Comparison of ENCODE assay signal across 33 cellular contexts in genomic region chr2:140621963-140622362, GRCh38.
A peak's percentile ranks its signal among the peaks of the same experiment; 100 is the strongest.
DNase-seq lines count a peak whose midpoint lies in the region; ATAC-seq, FAIRE-seq and TF ChIP-seq lines count a peak whose summit lies in the region.
"Had no signal": no experiment of that assay in that cellular context is flagged by ENCODE, and none has a peak within 500 bp of the region (broad histone marks: within the 10 kb centered on the region; RNA-seq: fewer than 3 reads in every experiment).

No MANE protein-coding gene starts in this region.

- no peak overlapping the region for H3K27ac Mint-ChIP-seq in activated CD4-positive, alpha-beta T cell treated with anti-CD3 and anti-CD28 coated beads for 36 hours
- H3K27ac Mint-ChIP-seq: B cell; CD14-positive monocyte; CD4-positive, alpha-beta memory T cell; CD4-positive, alpha-beta T cell; CD4-positive, CD25-positive, alpha-beta regulatory T cell; CD8-positive, alpha-beta memory T cell; CD8-positive, alpha-beta T cell had no signal

- H3K4me1 ChIP-seq in HepG2 (ENCODE audit: insufficient read depth, low read length) (no peaks in the 10 kb centered on the region), right lobe of liver (no peaks in the 10 kb centered on the region), IMR-90 (ENCODE audit: control insufficient read depth, insufficient read depth, low read length) (no peaks in the 10 kb centered on the region)
- H3K4me1 ChIP-seq: BE2C; BLaER1; BLaER1 treated with 17β-estradiol and CSF1 and Interleukin-3, amounts not matched to agents 10 nM and 100 nM; Caco-2 had no signal

- H3K36me3 Mint-ChIP-seq in activated CD4-positive, alpha-beta T cell treated with anti-CD3 and anti-CD28 coated beads for 36 hours (ENCODE audit: low read depth): no peaks in the 10 kb centered on the region
- H3K36me3 Mint-ChIP-seq: CD14-positive monocyte; CD4-positive, alpha-beta memory T cell; CD4-positive, CD25-positive, alpha-beta regulatory T cell; CD8-positive, alpha-beta memory T cell; CD8-positive, alpha-beta T cell had no signal

- H3K14ac ChIP-seq in IMR-90 (replicated peaks; ENCODE audit: low read depth, low read length): no peak overlapping the region

- no peak overlapping the region for H4K5ac ChIP-seq in IMR-90 (ENCODE audit: low read depth, low read length)

- no peaks in the 10 kb centered on the region for H3K79me2 ChIP-seq in HepG2 (ENCODE audit: insufficient read depth, low read length)

- no peak overlapping the region for H2BK20ac ChIP-seq in IMR-90 (ENCODE audit: low read depth, low read length)

- no peak overlapping the region for H2AK5ac ChIP-seq in IMR-90 (ENCODE audit: low read depth, low read length)

- no peak overlapping the region for H3K4me2 ChIP-seq in HepG2 (ENCODE audit: low read depth, low read length)
- H3K4me2 ChIP-seq in IMR-90 (ENCODE audit: low read depth, low read length): no peak overlapping the region
- H3K4me2 ChIP-seq: A549; BLaER1; BLaER1 treated with 17β-estradiol and CSF1 and Interleukin-3, amounts not matched to agents 10 nM and 100 nM had no signal

- no peak overlapping the region for H3K23ac ChIP-seq in IMR-90 (ENCODE audit: low read depth, low read length)

- TF ChIP-seq CTCF in HepG2 (CRISPR knock-in tag; IDR thresholded peaks at IDR 0.05): no peak
- no peak for TF ChIP-seq CTCF in right lobe of liver (IDR thresholded peaks at IDR 0.05)
- no peak for TF ChIP-seq CTCF in IMR-90 (conservative IDR thresholded peaks at IDR 0.05; ENCODE audit: low read depth, low read length)

- H3K18ac ChIP-seq in IMR-90 (ENCODE audit: low read depth, low read length): no peak overlapping the region

- POLR2A ChIA-PET in HepG2 (lab: Yijun Ruan, JAX) (no interaction called here), IMR-90 (lab: Charles Lee; ENCODE audit: unreplicated experiment) (no interaction called here)
- POLR2A ChIA-PET in activated CD4-positive, alpha-beta T cell treated with anti-CD3 and anti-CD28 coated beads for 36 hours (lab: Charles Lee): no interaction called here

- peaks cover 10% of the 10 kb centered on the region for H3K9me3 Mint-ChIP-seq in activated CD4-positive, alpha-beta T cell treated with anti-CD3 and anti-CD28 coated beads for 36 hours (ENCODE audit: low read depth)

- no peaks in the 10 kb centered on the region for H3K79me1 ChIP-seq in IMR-90 (ENCODE audit: low read depth in 1 of 2, low read length in 2 of 2)

- H4K91ac ChIP-seq in IMR-90 (ENCODE audit: insufficient read depth, low read depth, low read length): no peak overlapping the region

- H2AFZ ChIP-seq in HepG2 (ENCODE audit: low read length) (no peak overlapping the region), IMR-90 (replicated peaks; ENCODE audit: low read length, poor library complexity) (no peak overlapping the region)

- H3K56ac ChIP-seq in IMR-90 (ENCODE audit: extremely low read depth, insufficient read depth, low read length): no peak overlapping the region

- in situ Hi-C loops in HepG2 (cut with HindIII; ENCODE audit: extremely low pct_ligation_motif_present, low pct_unique_long_range_greater_than_20kb) (no loop called here), IMR-90 (cut with MboI; ENCODE audit: low sequenced_read_pairs) (no loop called here)

- TF ChIP-seq EP300 in HepG2 (IDR thresholded peaks at IDR 0.05; ENCODE audit: low read depth in 2 of 2, low read length in 2 of 2): no peak
- TF ChIP-seq EP300 in HepG2 (CRISPR knock-in tag; IDR thresholded peaks at IDR 0.05; ENCODE audit: borderline replicate concordance): no peak

- dilution Hi-C loops in IMR-90 (cut with HindIII; ENCODE audit: low sequenced_read_pairs, unreplicated experiment): no loop called here

- H3K4ac ChIP-seq in IMR-90 (ENCODE audit: low read depth, low read length): no peak overlapping the region

- H2BK120ac ChIP-seq in IMR-90 (ENCODE audit: low read depth, low read length): no peak overlapping the region

- no peaks in the 10 kb centered on the region for H3K27me3 ChIP-seq in HepG2 (ENCODE audit: control insufficient read depth in 1 of 2, insufficient read depth in 2 of 2, low read length in 2 of 2)
- no peaks in the 10 kb centered on the region for H3K27me3 ChIP-seq in right lobe of liver
- H3K27me3 ChIP-seq in IMR-90 (ENCODE audit: control insufficient read depth, insufficient read depth, low read length): no peaks in the 10 kb centered on the region
- H3K27me3 ChIP-seq: BE2C; BLaER1; BLaER1 treated with 17β-estradiol and CSF1 and Interleukin-3, amounts not matched to agents 10 nM and 100 nM had no signal

- no peak overlapping the region for H2BK15ac ChIP-seq in IMR-90 (ENCODE audit: low read depth, low read length)

- H3K9ac ChIP-seq in HepG2 (ENCODE audit: insufficient read depth, low read depth, low read length) (no peak overlapping the region), IMR-90 (ENCODE audit: low read depth, low read length) (no peak overlapping the region)
- H3K9ac ChIP-seq: BLaER1; BLaER1 treated with 17β-estradiol and CSF1 and Interleukin-3, amounts not matched to agents 10 nM and 100 nM had no signal

- ATAC-seq in HepG2: no peak
- no peak for ATAC-seq in right lobe of liver
- no peak for ATAC-seq in IMR-90 (ENCODE audit: low read depth)
- ATAC-seq in activated CD4-positive, alpha-beta T cell treated with anti-CD3 and anti-CD28 coated beads for 36 hours: no peak
- ATAC-seq: A549; CD8-positive, alpha-beta T cell had no signal

- no peak overlapping the region for H3K27ac ChIP-seq in HepG2 (ENCODE audit: extremely low read length, insufficient read depth, low read length)
- no peak overlapping the region for H3K27ac ChIP-seq in right lobe of liver
- no peak overlapping the region for H3K27ac ChIP-seq in IMR-90 (ENCODE audit: insufficient read depth, low read length)
- H3K27ac ChIP-seq: 22Rv1; A549; BLaER1; BLaER1 treated with 17β-estradiol and CSF1 and Interleukin-3, amounts not matched to agents 10 nM and 100 nM; C4-2B had no signal

- H4K8ac ChIP-seq in IMR-90 (ENCODE audit: low read depth in 2 of 2, low read length in 2 of 2): no peak overlapping the region

- TF ChIP-seq RAD21 in HepG2 (CRISPR knock-in tag; IDR thresholded peaks at IDR 0.05) (no peak), IMR-90 (IDR thresholded peaks at IDR 0.05; ENCODE audit: low read length) (no peak)

- H3K9me3 ChIP-seq in HepG2 (ENCODE audit: low read length) (no peaks in the 10 kb centered on the region), right lobe of liver (no peaks in the 10 kb centered on the region), IMR-90 (ENCODE audit: control insufficient read depth, insufficient read depth, low read length) (no peaks in the 10 kb centered on the region)
- H3K9me3 ChIP-seq: A549; BE2C; BLaER1; BLaER1 treated with 17β-estradiol and CSF1 and Interleukin-3, amounts not matched to agents 10 nM and 100 nM; Caco-2 had no signal

- no TSS peak for BruUV-seq in HepG2 (replicated peaks; lab: Mats Ljungman, UMichigan)
- no TSS peak for BruUV-seq in IMR-90 (replicated peaks; lab: Mats Ljungman, UMichigan)

- no peak for TF ChIP-seq POLR2A in HepG2 (IDR thresholded peaks at IDR 0.05; ENCODE audit: insufficient read depth in 1 of 2, low read depth in 2 of 2, low read length in 2 of 2)
- no peak for TF ChIP-seq POLR2A in right lobe of liver (IDR thresholded peaks at IDR 0.05)
- TF ChIP-seq POLR2A in H54 (IDR thresholded peaks at IDR 0.05; ENCODE audit: low read depth, low read length): no peak
- TF ChIP-seq POLR2A in IMR-90 (IDR thresholded peaks at IDR 0.05; ENCODE audit: low read depth, low read length): no peak

- no peak overlapping the region for H3K4me3 Mint-ChIP-seq in activated CD4-positive, alpha-beta T cell treated with anti-CD3 and anti-CD28 coated beads for 36 hours
- H3K4me3 Mint-ChIP-seq: B cell; CD14-positive monocyte; CD4-positive, alpha-beta memory T cell; CD4-positive, alpha-beta T cell; CD4-positive, CD25-positive, alpha-beta regulatory T cell; CD8-positive, alpha-beta memory T cell; CD8-positive, alpha-beta T cell had no signal

- no peak overlapping the region for H3K4me3 ChIP-seq in HepG2 (replicated peaks in 1 of 3; ENCODE audit: insufficient read depth in 1 of 3, low read depth in 2 of 3, low read length in 3 of 3)
- H3K4me3 ChIP-seq in right lobe of liver: no peak overlapping the region
- no peak overlapping the region for H3K4me3 ChIP-seq in IMR-90 (ENCODE audit: insufficient read depth, low read depth, low read length)
- H3K4me3 ChIP-seq: A549; BLaER1; BLaER1 treated with 17β-estradiol and CSF1 and Interleukin-3, amounts not matched to agents 10 nM and 100 nM had no signal

- no peaks in the 10 kb centered on the region for H3K4me1 Mint-ChIP-seq in activated CD4-positive, alpha-beta T cell treated with anti-CD3 and anti-CD28 coated beads for 36 hours
- H3K4me1 Mint-ChIP-seq: B cell; CD14-positive monocyte; CD4-positive, alpha-beta memory T cell; CD4-positive, CD25-positive, alpha-beta regulatory T cell; CD8-positive, alpha-beta memory T cell had no signal

- DNase-seq in HepG2 (ENCODE audit: low spot score) (no peak), right lobe of liver (no peak), H54 (ENCODE audit: insufficient read length, low spot score) (no peak), IMR-90 (no peak), SK-N-DZ (ENCODE audit: low spot score) (peak; percentile 0), putamen (ENCODE audit: low spot score) (no peak), hypothalamus (lab: John Stamatoyannopoulos, UW) (no peak)
- DNase-seq in activated CD4-positive, alpha-beta T cell treated with anti-CD3 and anti-CD28 coated beads for 36 hours: no peak
- DNase-seq: 8988T; ACHN; AML-193; BE2C; C1 segment of cervical spinal cord; Caco-2; Calu3; CD4-positive, alpha-beta memory T cell; CD4-positive, alpha-beta T cell; CD4-positive, CD25-positive, alpha-beta regulatory T cell; CD8-positive, alpha-beta memory T cell; CD8-positive, alpha-beta T cell; DMS 273 treated with DMSO at 0.1 percent for 48 hours; DMS79; DMS79 treated with DMSO at 0.1 percent for 48 hours; DND-41; EL had no signal

- CTCF ChIA-PET in HepG2 (lab: Yijun Ruan, JAX; ENCODE audit: low intra/inter-chr PET ratio, low total read pairs) (no interaction called here), IMR-90 (lab: Yijun Ruan, JAX) (interaction anchor here (0.9 kb wide), 1 partner anchor 21 kb away, joined by 4 read pairs; no protein-coding TSS in a partner anchor)
- CTCF ChIA-PET in activated CD4-positive, alpha-beta T cell treated with anti-CD3 and anti-CD28 coated beads for 36 hours (lab: Charles Lee): no interaction called here

- no peaks in the 10 kb centered on the region for H3K9me1 ChIP-seq in IMR-90 (ENCODE audit: insufficient read depth, low read length)

- no peaks in the 10 kb centered on the region for H3K27me3 Mint-ChIP-seq in activated CD4-positive, alpha-beta T cell treated with anti-CD3 and anti-CD28 coated beads for 36 hours
- H3K27me3 Mint-ChIP-seq: B cell; CD4-positive, alpha-beta memory T cell; CD4-positive, alpha-beta T cell; CD4-positive, CD25-positive, alpha-beta regulatory T cell; CD8-positive, alpha-beta memory T cell had no signal

- FAIRE-seq in HepG2 (lab: Jason Lieb, UNC): no peak
- peak; percentile 58 for FAIRE-seq in H54 (lab: Jason Lieb, UNC)
- FAIRE-seq: A204.1, A549 had no signal

- H3K36me3 ChIP-seq in HepG2 (replicated peaks in 1 of 2; ENCODE audit: control insufficient read depth in 1 of 2, insufficient read depth in 2 of 2, low read length in 2 of 2) (no peaks in the 10 kb centered on the region), right lobe of liver (no peaks in the 10 kb centered on the region), IMR-90 (ENCODE audit: control insufficient read depth, insufficient read depth, low read length) (no peaks in the 10 kb centered on the region)
- H3K36me3 ChIP-seq: BE2C; BLaER1; BLaER1 treated with 17β-estradiol and CSF1 and Interleukin-3, amounts not matched to agents 10 nM and 100 nM had no signal

- no peak overlapping the region for H2BK5ac ChIP-seq in IMR-90 (ENCODE audit: low read depth, low read length, poor library complexity, severe bottlenecking)

- no peaks in the 10 kb centered on the region for H4K20me1 ChIP-seq in HepG2 (ENCODE audit: insufficient read depth, low read length)
- H4K20me1 ChIP-seq in IMR-90 (ENCODE audit: insufficient read depth, low read length): no peaks in the 10 kb centered on the region
- H4K20me1 ChIP-seq: BLaER1; BLaER1 treated with 17β-estradiol and CSF1 and Interleukin-3, amounts not matched to agents 10 nM and 100 nM had no signal

- intact Hi-C loops in HepG2 (cut with micrococcal nuclease; ENCODE audit: unreplicated experiment) (no loop called here), right lobe of liver (cut with DNase I) (no loop called here), IMR-90 (cut with micrococcal nuclease) (no loop called here)
- intact Hi-C loops in activated CD4-positive, alpha-beta T cell treated with anti-CD3 and anti-CD28 coated beads for 36 hours (cut with DNase I, micrococcal nuclease): no loop called here

- H2AK9ac ChIP-seq in IMR-90 (replicated peaks; ENCODE audit: low read depth, low read length, poor library complexity): no peak overlapping the region
